1 cellular context compared by ENCODE assay signal in genomic region chr9:32255026-32255425, GRCh38.
TF ChIP-seq lines count a peak whose summit lies in the region.

No MANE protein-coding gene starts in this region.

TF ChIP-seq in H1, 55 proteins besides CTCF, POLR2A, EP300 and RAD21:
- TF ChIP-seq TEAD4 (IDR thresholded peaks at IDR 0.05; ENCODE audit: low read depth, low read length) (0 out of 2 replicates have a peak, but pooled peaks have one; percentile 22), ATF2 (IDR thresholded peaks at IDR 0.05; ENCODE audit: low read length) (no peak)
